ENCODE assay signal across 8 cellular contexts in genomic region chr12:70733385-70733784, GRCh38.
DNase-seq lines count a peak whose midpoint lies in the region; ATAC-seq and TF ChIP-seq lines count a peak whose summit lies in the region.

No MANE protein-coding gene starts in this region.

- intact Hi-C loops in PC-9 (cut with micrococcal nuclease; ENCODE audit: unreplicated experiment): loop anchor here (1.0 to 5.0 kb wide), 4 partner anchors 89 to 1013 kb away; no protein-coding TSS in a partner anchor

- H3K36me3 Mint-ChIP-seq in effector memory CD8-positive, alpha-beta T cell (ENCODE audit: insufficient read depth): no peaks in the 10 kb centered on the region
- no peaks in the 10 kb centered on the region for H3K36me3 Mint-ChIP-seq in memory B cell
- H3K36me3 Mint-ChIP-seq in activated T-cell treated with anti-CD3 and anti-CD28 coated beads, Interleukin-2, amount 50 U/mL, for 24 hours (ENCODE audit: low read depth): no peaks in the 10 kb centered on the region

- H3F3A ChIP-seq in PC-9 (ENCODE audit: insufficient read depth, low read depth): no peaks in the 10 kb centered on the region

- no TSS peak for BruUV-seq in PC-9 (replicated peaks; lab: Mats Ljungman, UMichigan)

- no peaks in the 10 kb centered on the region for H3K79me2 ChIP-seq in KMS-11 (ENCODE audit: insufficient read depth, low read depth)
- H3K79me2 ChIP-seq in PC-9 (ENCODE audit: low read depth): no peaks in the 10 kb centered on the region

- peak in 1 of 2 donors; percentile 12 for DNase-seq in stimulated activated naive CD8-positive, alpha-beta T cell treated with anti-CD3 and anti-CD28 coated beads, Interleukin-15, amount 100 ng/mL, for 72 hours
- no peak for DNase-seq in stimulated activated naive CD8-positive, alpha-beta T cell treated with anti-CD3 and anti-CD28 coated beads, Interleukin-15, Interleukin-2, amounts not matched to agents 100 U/mL and 50 U/mL, for 24 hours
- peak; percentile 37 to 61 for DNase-seq in HAP-1 (ENCODE audit: low spot score in 2 of 2)
- peak; percentile 30 to 43 for DNase-seq in PC-9
- DNase-seq in effector memory CD8-positive, alpha-beta T cell: no peak
- no peak for DNase-seq in memory B cell (ENCODE audit: low spot score in 2 of 2)
- DNase-seq in activated T-cell treated with anti-CD3 and anti-CD28 coated beads, Interleukin-2, amount 50 U/mL, for 24 hours: no peak

- H4K20me1 ChIP-seq in KMS-11 (ENCODE audit: insufficient read depth): no peaks in the 10 kb centered on the region
- H4K20me1 ChIP-seq in PC-9 (ENCODE audit: insufficient read depth): no peaks in the 10 kb centered on the region

- H3K27ac ChIP-seq in KMS-11 (no peak overlapping the region), PC-9 (no peak overlapping the region)

- in situ Hi-C loops in HAP-1 (cut with MboI; ENCODE audit: low sequenced_read_pairs): loop anchor here (25.0 kb wide), 1 partner anchor 279 kb away; no protein-coding TSS in a partner anchor

- peaks cover 6% of the 10 kb centered on the region for H3K27me3 Mint-ChIP-seq in stimulated activated naive CD8-positive, alpha-beta T cell treated with anti-CD3 and anti-CD28 coated beads, Interleukin-15, amount 100 ng/mL, for 72 hours
- H3K27me3 Mint-ChIP-seq in effector memory CD8-positive, alpha-beta T cell: peaks cover 8 to 14% of the 10 kb centered on the region in 2 donors
- H3K27me3 Mint-ChIP-seq in memory B cell: peaks cover 5% of the 10 kb centered on the region
- peaks cover 9% of the 10 kb centered on the region for H3K27me3 Mint-ChIP-seq in activated T-cell treated with anti-CD3 and anti-CD28 coated beads, Interleukin-2, amount 50 U/mL, for 24 hours

- H2AFZ ChIP-seq in KMS-11 (ENCODE audit: low read depth) (no peak overlapping the region), PC-9 (no peak overlapping the region)

- no peaks in the 10 kb centered on the region for H3K4me1 Mint-ChIP-seq in stimulated activated naive CD8-positive, alpha-beta T cell treated with anti-CD3 and anti-CD28 coated beads, Interleukin-15, amount 100 ng/mL, for 72 hours
- H3K4me1 Mint-ChIP-seq in effector memory CD8-positive, alpha-beta T cell (ENCODE audit: low read depth in 2 of 2): no peaks in the 10 kb centered on the region
- no peaks in the 10 kb centered on the region for H3K4me1 Mint-ChIP-seq in memory B cell
- no peaks in the 10 kb centered on the region for H3K4me1 Mint-ChIP-seq in activated T-cell treated with anti-CD3 and anti-CD28 coated beads, Interleukin-2, amount 50 U/mL, for 24 hours (ENCODE audit: low read depth)

- POLR2A ChIA-PET in PC-9 (lab: Charles Lee; ENCODE audit: unreplicated experiment): no interaction called here

- H3K36me3 ChIP-seq in HAP-1 (replicated peaks) (no peaks in the 10 kb centered on the region), KMS-11 (ENCODE audit: insufficient read depth) (no peaks in the 10 kb centered on the region), PC-9 (ENCODE audit: low read depth) (no peaks in the 10 kb centered on the region)

- H3K27ac Mint-ChIP-seq in stimulated activated naive CD8-positive, alpha-beta T cell treated with anti-CD3 and anti-CD28 coated beads, Interleukin-15, amount 100 ng/mL, for 72 hours: no peak overlapping the region
- H3K27ac Mint-ChIP-seq in effector memory CD8-positive, alpha-beta T cell: no peak overlapping the region
- no peak overlapping the region for H3K27ac Mint-ChIP-seq in memory B cell
- no peak overlapping the region for H3K27ac Mint-ChIP-seq in activated T-cell treated with anti-CD3 and anti-CD28 coated beads, Interleukin-2, amount 50 U/mL, for 24 hours

- H3K9ac ChIP-seq in KMS-11: no peak overlapping the region

- TF ChIP-seq CTCF in KMS-11 (conservative IDR thresholded peaks at IDR 0.05; ENCODE audit: low read depth, low read length): peak; percentile 87
- peak; percentile 85 for TF ChIP-seq CTCF in PC-9 (conservative IDR thresholded peaks at IDR 0.05)

- H3K4me3 ChIP-seq in HAP-1: no peak overlapping the region
- H3K4me3 ChIP-seq in KMS-11 (IDR thresholded peaks at IDR 0.05; ENCODE audit: insufficient read depth, low read depth, low read length): no peak overlapping the region
- H3K4me3 ChIP-seq in PC-9: no peak overlapping the region

- ATAC-seq in stimulated activated naive CD8-positive, alpha-beta T cell treated with anti-CD3 and anti-CD28 coated beads, Interleukin-15, amount 100 ng/mL, for 72 hours: peak; percentile 62
- no peak for ATAC-seq in stimulated activated naive CD8-positive, alpha-beta T cell treated with anti-CD3 and anti-CD28 coated beads, Interleukin-15, Interleukin-2, amounts not matched to agents 100 U/mL and 50 U/mL, for 24 hours
- ATAC-seq in effector memory CD8-positive, alpha-beta T cell (replicated peaks): peak; percentile 35
- peak; percentile 57 for ATAC-seq in memory B cell (ENCODE audit: low read depth)

- CTCF ChIA-PET in PC-9 (lab: Charles Lee): interaction anchor here (0.6 to 1.9 kb wide), 9 partner anchors 20 to 1487 kb away, joined by 3 to 23 read pairs (median 3); no protein-coding TSS in a partner anchor

- no peaks in the 10 kb centered on the region for H3K4me1 ChIP-seq in HAP-1
- H3K4me1 ChIP-seq in KMS-11 (ENCODE audit: low read depth, poor library complexity, severe bottlenecking): no peaks in the 10 kb centered on the region
- H3K4me1 ChIP-seq in PC-9 (replicated peaks; ENCODE audit: insufficient read depth): no peaks in the 10 kb centered on the region

- H3K9me3 Mint-ChIP-seq in stimulated activated naive CD8-positive, alpha-beta T cell treated with anti-CD3 and anti-CD28 coated beads, Interleukin-15, amount 100 ng/mL, for 72 hours: peaks cover 0 to 5% of the 10 kb centered on the region in 2 donors
- H3K9me3 Mint-ChIP-seq in effector memory CD8-positive, alpha-beta T cell: no peaks in the 10 kb centered on the region
- H3K9me3 Mint-ChIP-seq in memory B cell: peaks cover 7% of the 10 kb centered on the region
- no peaks in the 10 kb centered on the region for H3K9me3 Mint-ChIP-seq in activated T-cell treated with anti-CD3 and anti-CD28 coated beads, Interleukin-2, amount 50 U/mL, for 24 hours

- no peaks in the 10 kb centered on the region for H3K9me2 ChIP-seq in PC-9 (ENCODE audit: insufficient read depth)

- no peaks in the 10 kb centered on the region for H3K9me3 ChIP-seq in HAP-1
- H3K9me3 ChIP-seq in PC-9 (ENCODE audit: insufficient read depth, low read depth): no peaks in the 10 kb centered on the region

- H3K27me3 ChIP-seq in HAP-1 (ENCODE audit: low read depth) (peaks cover 10% of the 10 kb centered on the region), KMS-11 (ENCODE audit: insufficient read depth, low read depth) (no peaks in the 10 kb centered on the region), PC-9 (ENCODE audit: insufficient read depth, low read depth) (no peaks in the 10 kb centered on the region)

- H3K4me2 ChIP-seq in KMS-11 (no peak overlapping the region), PC-9 (no peak overlapping the region)

- no peak overlapping the region for H3K4me3 Mint-ChIP-seq in stimulated activated naive CD8-positive, alpha-beta T cell treated with anti-CD3 and anti-CD28 coated beads, Interleukin-15, amount 100 ng/mL, for 72 hours
- H3K4me3 Mint-ChIP-seq in effector memory CD8-positive, alpha-beta T cell: peak overlapping the region in 1 of 2 donors; percentile 15
- H3K4me3 Mint-ChIP-seq in memory B cell: no peak overlapping the region
- H3K4me3 Mint-ChIP-seq in activated T-cell treated with anti-CD3 and anti-CD28 coated beads, Interleukin-2, amount 50 U/mL, for 24 hours: no peak overlapping the region

Comparison
In these comparisons a context has a peak if more than half of its experiments do, and no peak if none do; other contexts are left out.
1. DNase-seq: peak in HAP-1 (2 of 2) and PC-9 (2 of 2); none in stimulated activated naive CD8-positive, alpha-beta T cell treated with anti-CD3 and anti-CD28 coated beads, Interleukin-15, Interleukin-2, amounts not matched to agents 100 U/mL and 50 U/mL, for 24 hours (single experiment), effector memory CD8-positive, alpha-beta T cell (0 of 3), memory B cell (0 of 2) and activated T-cell treated with anti-CD3 and anti-CD28 coated beads, Interleukin-2, amount 50 U/mL, for 24 hours (single experiment).